16 cellular contexts compared by ENCODE assay signal in genomic region chr19:37304884-37305255, GRCh38.
A peak's percentile ranks its signal among the peaks of the same experiment; 100 is the strongest.
DNase-seq lines count a peak whose midpoint lies in the region; ATAC-seq, FAIRE-seq and TF ChIP-seq lines count a peak whose summit lies in the region.
"Had no signal": no experiment of that assay in that cellular context is flagged by ENCODE, and none has a peak within 500 bp of the region (broad histone marks: within the 10 kb centered on the region; RNA-seq: fewer than 3 reads in every experiment).

No MANE protein-coding gene starts in this region.

- H3K9ac ChIP-seq in HUES48 (ENCODE audit: low read depth, low read length) (no peak overlapping the region), H1 (replicated peaks in 1 of 4; ENCODE audit: extremely low read depth in 1 of 4, low read depth in 3 of 4, low read length in 3 of 4) (no peak overlapping the region)
- H3K9ac ChIP-seq: BLaER1 treated with 17β-estradiol and CSF1 and Interleukin-3, amounts not matched to agents 10 nM and 100 nM had no signal

- TF ChIP-seq RAD21 in H1 (IDR thresholded peaks at IDR 0.05 in 1 of 2, conservative IDR thresholded peaks at IDR 0.05 in 1 of 2; ENCODE audit: low read depth in 2 of 2, low read length in 2 of 2) = no peak

- no peak overlapping the region for H3K18ac ChIP-seq in H1 (ENCODE audit: extremely low read depth, low read length)

- no peak overlapping the region for H2BK20ac ChIP-seq in H1 (ENCODE audit: low read length)

- H3K9me3 ChIP-seq in HUES48 (ENCODE audit: control insufficient read depth, insufficient read depth, low read length) = peaks cover 35% of the 10 kb centered on the region
- H3K9me3 ChIP-seq in H1 (ENCODE audit: insufficient read depth in 2 of 2, low read depth in 1 of 2, low read length in 1 of 2) = peaks cover 45 to 48% of the 10 kb centered on the region in 2 experiments
- H3K9me3 ChIP-seq in osteoblast (ENCODE audit: low read depth, low read length) = no peaks in the 10 kb centered on the region
- no peaks in the 10 kb centered on the region for H3K9me3 ChIP-seq in MG63

- H3K27ac ChIP-seq in HUES48 (ENCODE audit: low read depth, low read length) (no peak overlapping the region), H1 (ENCODE audit: low read depth, low read length) (no peak overlapping the region), osteoblast (ENCODE audit: low read depth, low read length) (no peak overlapping the region)
- H3K27ac ChIP-seq: BLaER1 treated with 17β-estradiol and CSF1 and Interleukin-3, amounts not matched to agents 10 nM and 100 nM had no signal

- TF ChIP-seq CTCF in H1 (IDR thresholded peaks at IDR 0.05; ENCODE audit: control extremely low read depth in 1 of 3, insufficient read depth in 1 of 3, low read depth in 1 of 3, low read length in 3 of 3) (no peak), osteoblast (IDR thresholded peaks at IDR 0.05; ENCODE audit: extremely low read depth, low read depth, low read length) (no peak)

- no peaks in the 10 kb centered on the region for H3K4me1 ChIP-seq in HUES48 (ENCODE audit: control insufficient read depth, insufficient read depth, low read length)
- peaks cover 0 to 5% (median 0%) of the 10 kb centered on the region in 4 experiments; a peak in 1 of 7 replicates for H3K4me1 ChIP-seq in H1 (replicated peaks in 1 of 4; ENCODE audit: control insufficient read depth in 3 of 4, insufficient read depth in 4 of 4, low read length in 3 of 4)
- H3K4me1 ChIP-seq in osteoblast (ENCODE audit: insufficient read depth, low read length) = no peaks in the 10 kb centered on the region

- no peak overlapping the region for H3K56ac ChIP-seq in H1 (replicated peaks; ENCODE audit: insufficient read length, low read depth, low read length)

- no peak overlapping the region for H2BK5ac ChIP-seq in H1 (ENCODE audit: low read depth, low read length)

- TF ChIP-seq POLR2A in H1 (IDR thresholded peaks at IDR 0.05; ENCODE audit: control extremely low read depth in 1 of 2, low read depth in 2 of 2, low read length in 2 of 2) = no peak

- CTCF ChIA-PET in H1 (lab: Charles Lee; ENCODE audit: partially characterized antibody) = no interaction called here

- H4K5ac ChIP-seq in H1 (ENCODE audit: insufficient read length, low read depth, low read length) = no peak overlapping the region

- H3K79me1 ChIP-seq in H1 (ENCODE audit: low read depth, low read length) = no peaks in the 10 kb centered on the region

- 95% methylated on average over 17 of the region's 17 CpGs; no CpG with 5 or more reads in 1 of the 2 experiments for WGBS in H1 (ENCODE audit: extremely low coverage in 1 of 2, insufficient coverage in 1 of 2, insufficient read length in 1 of 2, insufficient replicate concordance in 2 of 2, low coverage in 1 of 2, low lambda C conversion rate in 2 of 2, missing lambda C conversion rate in 1 of 2), 2 experiments

- no peak for TF ChIP-seq EP300 in H1 (IDR thresholded peaks at IDR 0.05; ENCODE audit: borderline replicate concordance in 1 of 2, low read depth in 2 of 2, low read length in 2 of 2)

- FAIRE-seq in H1 (lab: Jason Lieb, UNC) = no peak
- FAIRE-seq: GM19239, HTR-8/SVneo had no signal

- no peak for ATAC-seq in GM21367 (IDR thresholded peaks at IDR 0.05; ENCODE audit: unreplicated experiment)

- peak overlapping the region; percentile 96 for H4K8ac ChIP-seq in H1 (ENCODE audit: extremely low read depth, insufficient read depth, low read length)

- H3K36me3 ChIP-seq in HUES48 (ENCODE audit: control insufficient read depth, insufficient read depth, low read length) = no peaks in the 10 kb centered on the region
- H3K36me3 ChIP-seq in H1 (ENCODE audit: control insufficient read depth in 2 of 4, insufficient read depth in 4 of 4, low read length in 3 of 4) = no peaks in the 10 kb centered on the region
- no peaks in the 10 kb centered on the region for H3K36me3 ChIP-seq in osteoblast (ENCODE audit: insufficient read depth, low read length)
- H3K36me3 ChIP-seq in MG63 = no peaks in the 10 kb centered on the region
- H3K36me3 ChIP-seq: BLaER1 treated with 17β-estradiol and CSF1 and Interleukin-3, amounts not matched to agents 10 nM and 100 nM had no signal

- no peak overlapping the region for H3K14ac ChIP-seq in H1 (ENCODE audit: insufficient read length)

- peak; percentile 18 for DNase-seq in activated CD8-positive, alpha-beta memory T cell treated with anti-CD3 and anti-CD28 coated beads, Interleukin-2, amount 50 U/mL, for 48 hours
- no peak for DNase-seq in activated CD8-positive, alpha-beta memory T cell treated with anti-CD3 and anti-CD28 coated beads, Interleukin-2, amount 50 U/mL, for 4 hours
- no peak for DNase-seq in H1 (ENCODE audit: low read depth in 1 of 2, low spot score in 2 of 2)
- DNase-seq in osteoblast (ENCODE audit: insufficient read length, low spot score, missing footprints) = peak; percentile 37
- no peak for DNase-seq in NCI-H1048 (lab: John Stamatoyannopoulos, UW)
- no peak for DNase-seq in MG63
- DNase-seq: ACHN; CD4-positive, CD25-positive, alpha-beta regulatory T cell; GF-D8; HCEC 1CT; HFFc6 had no signal

- H2BK12ac ChIP-seq in H1 (ENCODE audit: low read depth, low read length) = no peak overlapping the region

- no peak overlapping the region for H2BK120ac ChIP-seq in H1 (replicated peaks; ENCODE audit: low read depth, low read length)

- H3K23me2 ChIP-seq in H1 (ENCODE audit: low read depth, low read length) = peaks cover 10% of the 10 kb centered on the region

- peak overlapping the region; percentile 67; the same call in 1 of the 2 replicates for H3K4me3 ChIP-seq in HUES48 (ENCODE audit: low read depth, low read length)
- no peak overlapping the region for H3K4me3 ChIP-seq in H1 (ENCODE audit: extremely low read depth in 1 of 4, insufficient read depth in 2 of 4, low read depth in 3 of 4, low read length in 4 of 4)
- no peak overlapping the region for H3K4me3 ChIP-seq in osteoblast (ENCODE audit: insufficient read depth, low read length)
- H3K4me3 ChIP-seq in MG63 = no peak overlapping the region
- H3K4me3 ChIP-seq: BLaER1 treated with 17β-estradiol and CSF1 and Interleukin-3, amounts not matched to agents 10 nM and 100 nM had no signal

- H3K4me2 ChIP-seq in H1 (ENCODE audit: insufficient read depth in 1 of 2, low read depth in 2 of 2, low read length in 2 of 2) (peak overlapping the region in 1 of 2 experiments; percentile 90; a peak in 2 of 4 replicates), osteoblast (ENCODE audit: insufficient read depth, low read length) (no peak overlapping the region)
- H3K4me2 ChIP-seq: BLaER1 treated with 17β-estradiol and CSF1 and Interleukin-3, amounts not matched to agents 10 nM and 100 nM had no signal

- H2BK15ac ChIP-seq in H1 (ENCODE audit: low read length) = no peak overlapping the region

- no peak overlapping the region for H3K4ac ChIP-seq in H1 (replicated peaks; ENCODE audit: insufficient read length, low read depth, low read length)

- no peaks in the 10 kb centered on the region for H4K20me1 ChIP-seq in H1 (replicated peaks in 1 of 2; ENCODE audit: control insufficient read depth in 1 of 2, insufficient read depth in 2 of 2, low read length in 2 of 2)
- H4K20me1 ChIP-seq in osteoblast (ENCODE audit: insufficient read depth, low read length) = no peaks in the 10 kb centered on the region
- H4K20me1 ChIP-seq: BLaER1 treated with 17β-estradiol and CSF1 and Interleukin-3, amounts not matched to agents 10 nM and 100 nM had no signal

- H4K91ac ChIP-seq in H1 (replicated peaks; ENCODE audit: insufficient read length, low read length) = no peak overlapping the region

- H2AFZ ChIP-seq in H1 (ENCODE audit: low read length) (no peak overlapping the region), osteoblast (ENCODE audit: low read length) (no peak overlapping the region)

- H3K79me2 ChIP-seq in H1 (ENCODE audit: control insufficient read depth in 1 of 2, insufficient read depth in 2 of 2, low read length in 2 of 2) = no peaks in the 10 kb centered on the region
- no peaks in the 10 kb centered on the region for H3K79me2 ChIP-seq in osteoblast (ENCODE audit: insufficient read depth, low read length)

- no peaks in the 10 kb centered on the region for H3K27me3 ChIP-seq in HUES48 (ENCODE audit: control insufficient read depth, insufficient read depth, low read length)
- H3K27me3 ChIP-seq in H1 (replicated peaks in 1 of 4; ENCODE audit: control insufficient read depth in 3 of 4, extremely low read depth in 1 of 4, insufficient read depth in 3 of 4, low read length in 3 of 4) = no peaks in the 10 kb centered on the region
- no peaks in the 10 kb centered on the region for H3K27me3 ChIP-seq in osteoblast (ENCODE audit: insufficient read depth, low read length)
- H3K27me3 ChIP-seq in MG63 = no peaks in the 10 kb centered on the region
- H3K27me3 ChIP-seq: BLaER1 treated with 17β-estradiol and CSF1 and Interleukin-3, amounts not matched to agents 10 nM and 100 nM had no signal

- POLR2A ChIA-PET in H1 (lab: Charles Lee; ENCODE audit: partially characterized antibody) = interaction anchor here (0.6 kb wide), 1 partner anchor 20 kb away, joined by 3 read pairs; no protein-coding TSS in a partner anchor

- no peak overlapping the region for H3K23ac ChIP-seq in H1 (ENCODE audit: insufficient read length)

- H2AK5ac ChIP-seq in H1 (ENCODE audit: low read depth, low read length) = no peak overlapping the region; the same call in 1 of the 2 replicates

TF ChIP-seq in H1, 55 proteins besides CTCF, POLR2A, EP300 and RAD21:
- no peak for TF ChIP-seq TEAD4 (IDR thresholded peaks at IDR 0.05; ENCODE audit: low read depth, low read length)
TF ChIP-seq in H1: peak in this region for 0.

Comparison
In these comparisons a context has a peak if more than half of its experiments do, and no peak if none do; other contexts are left out.
1. DNase-seq: peak in activated CD8-positive, alpha-beta memory T cell treated with anti-CD3 and anti-CD28 coated beads, Interleukin-2, amount 50 U/mL, for 48 hours (single experiment) and osteoblast (single experiment); none in activated CD8-positive, alpha-beta memory T cell treated with anti-CD3 and anti-CD28 coated beads, Interleukin-2, amount 50 U/mL, for 4 hours (single experiment), H1 (0 of 2), NCI-H1048 (single experiment) and MG63 (single experiment).